Comparison of ENCODE assay signal across 27 cellular contexts in genomic region chr2:33617401-33617800, GRCh38.
"Had no signal": no experiment of that assay in that cellular context is flagged by ENCODE, and none has a peak within 500 bp of the region (broad histone marks: within the 10 kb centered on the region; RNA-seq: fewer than 3 reads in every experiment).

No MANE protein-coding gene starts in this region.

- H3K4me3 ChIP-seq: ascending aorta, cardiac muscle cell, colonic mucosa, PC-9 had no signal

- DNase-seq: activated CD4-positive, alpha-beta T cell treated with anti-CD3 and anti-CD28 coated beads for 1 hour; activated CD4-positive, alpha-beta T cell treated with anti-CD3 and anti-CD28 coated beads, Interleukin-2, amount 10 ng/mL, durations not matched to agents 24 days and 14 days; activated CD4-positive, alpha-beta T cell treated with anti-CD3 and anti-CD28 coated beads, Interleukin-2, amount 50 U/mL, for 4 hours; activated CD4-positive, CD25-positive, alpha-beta regulatory T cell; activated CD8-positive, alpha-beta T cell treated with anti-CD3 and anti-CD28 coated beads for 36 hours; activated effector memory CD4-positive, alpha-beta T cell treated with anti-CD3 and anti-CD28 coated beads, Interleukin-2, amount 50 U/mL, for 16 hours; activated naive CD4-positive, alpha-beta T cell; activated naive CD4-positive, alpha-beta T cell treated with anti-CD3 and anti-CD28 coated beads, Interleukin-2, amount 50 U/mL, for 16 hours; activated naive CD8-positive, alpha-beta T cell treated with anti-CD3 and anti-CD28 coated beads for 36 hours; activated T-cell treated with anti-CD3 and anti-CD28 coated beads, Interleukin-2, amount 50 U/mL, for 1 hour; activated T-cell treated with anti-CD3 and anti-CD28 coated beads, Interleukin-2, amount 50 U/mL, for 72 hours; amygdala; colonic mucosa; NCI-H1092; NCI-H1436 treated with DMSO at 0.1 percent for 48 hours; NCI-H1694 treated with DMSO at 0.1 percent for 48 hours; NCI-H2029; NCI-H345; NCI-H524 treated with DMSO at 0.1 percent for 48 hours; Right ventricle myocardium superior; SW 1271; WERI-Rb-1 had no signal

- H3K27me3 ChIP-seq: ascending aorta, cardiac muscle cell, colonic mucosa had no signal

- H3K36me3 ChIP-seq: ascending aorta, cardiac muscle cell, colonic mucosa, WERI-Rb-1 had no signal

- ATAC-seq: activated CD8-positive, alpha-beta T cell treated with anti-CD3 and anti-CD28 coated beads for 36 hours had no signal

- H3K4me2 ChIP-seq: PC-9 had no signal

- H3K9me3 ChIP-seq: colonic mucosa had no signal

- H2AFZ ChIP-seq: PC-9 had no signal

- H3K4me1 ChIP-seq: ascending aorta, colonic mucosa had no signal

- FAIRE-seq: RCC 7860 had no signal

- H3K27ac ChIP-seq: ascending aorta, cardiac muscle cell, colonic mucosa, PC-9, RWPE1, WERI-Rb-1 had no signal
